In the genomic region with DNA sequence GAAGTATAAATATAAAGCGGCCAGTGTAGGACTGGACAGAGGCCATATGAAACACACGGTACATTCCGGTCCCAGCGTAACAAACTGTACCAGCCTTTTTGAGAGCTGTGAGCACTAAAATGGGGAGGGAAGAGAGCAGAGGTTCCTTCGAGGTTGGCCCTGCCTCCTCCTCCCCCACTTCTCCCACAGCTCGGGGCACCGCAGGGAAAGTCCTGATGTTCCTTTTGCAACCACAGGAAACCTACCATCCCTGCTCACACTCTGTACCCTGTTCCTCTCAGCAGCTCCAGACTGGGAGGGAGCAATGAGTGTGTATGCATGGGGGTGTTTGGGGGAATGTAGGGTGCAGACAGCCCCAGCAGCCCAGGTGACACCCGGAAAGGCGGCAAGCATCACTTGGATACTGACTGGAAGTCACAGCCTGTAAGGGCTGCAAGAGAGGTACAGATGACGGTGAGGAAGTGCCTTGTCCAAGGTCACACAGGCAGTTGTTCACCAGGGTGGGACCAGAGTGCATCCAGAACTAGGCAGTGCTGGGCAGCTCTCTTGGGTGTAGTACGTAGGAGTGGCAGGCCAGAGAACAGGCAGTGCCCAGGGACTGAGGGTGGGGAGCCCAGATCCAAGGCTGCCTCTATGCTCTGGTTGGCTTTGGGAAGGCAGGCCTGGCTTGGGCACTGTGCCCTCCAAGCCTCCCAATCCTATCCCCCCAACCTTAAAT, we compare ENCODE assay signal across 8 cellular contexts. TPM values are rescaled to one million over a fixed set of nuclear protein-coding genes. Genes with fewer than 3 reads are reported as not detected.
A peak's percentile ranks its signal among the peaks of the same experiment; 100 is the strongest.
DNase-seq lines count a peak whose midpoint lies in the region; ATAC-seq and TF ChIP-seq lines count a peak whose summit lies in the region.

No MANE protein-coding gene starts in this region.

- in situ Hi-C loops in G401 (cut with HindIII; ENCODE audit: low sequenced_read_pairs) = no loop called here

- CTCF ChIA-PET in Calu3 (lab: Charles Lee) = interaction anchor here (0.5 to 0.7 kb wide), 2 partner anchors 48 to 352 kb away, joined by 3 to 4 read pairs; no protein-coding TSS in a partner anchor

- H3K4me3 Mint-ChIP-seq in T-helper 17 cell (peak overlapping the region; percentile 91), Calu3 (ENCODE audit: low read depth, unreplicated experiment) (no peak overlapping the region)

- BruUV-seq in Calu3 (replicated peaks; lab: Mats Ljungman, UMichigan) = no TSS peak

- H3K4me1 Mint-ChIP-seq in T-helper 17 cell (peaks cover 68% of the 10 kb centered on the region), Calu3 (ENCODE audit: low read depth, unreplicated experiment) (peaks cover 55% of the 10 kb centered on the region)

- no peaks in the 10 kb centered on the region for H3K9me3 ChIP-seq in T-helper 17 cell (ENCODE audit: control insufficient read depth, low read length, poor library complexity, severe bottlenecking)

- H3K9me3 Mint-ChIP-seq in Calu3 (ENCODE audit: low read depth, unreplicated experiment) = no peaks in the 10 kb centered on the region

- H3K4me3 ChIP-seq in foreskin fibroblast (ENCODE audit: low read depth in 1 of 2, low read length in 2 of 2) = no peak overlapping the region

- H3K27me3 Mint-ChIP-seq in T-helper 17 cell (no peaks in the 10 kb centered on the region), Calu3 (ENCODE audit: unreplicated experiment) (no peaks in the 10 kb centered on the region)

- H3K27ac Mint-ChIP-seq in T-helper 17 cell (peak overlapping the region; percentile 98), Calu3 (ENCODE audit: unreplicated experiment) (no peak overlapping the region)

- intact Hi-C loops in posterior cingulate gyrus (cut with DNase I) (loop anchor here (2.0 kb wide), 1 partner anchor 37 kb away; the partner anchor contains the start of gene FKBP5), Calu3 (cut with micrococcal nuclease; ENCODE audit: unreplicated experiment) (no loop called here)

- H3K36me3 Mint-ChIP-seq in T-helper 17 cell (ENCODE audit: low read depth) = peaks cover 3% of the 10 kb centered on the region
- peaks cover 12% of the 10 kb centered on the region for H3K36me3 Mint-ChIP-seq in Calu3 (ENCODE audit: insufficient read depth, unreplicated experiment)

- ATAC-seq in T-helper 17 cell (no peak), HG03280 (IDR thresholded peaks at IDR 0.05; ENCODE audit: unreplicated experiment) (no peak)

- peak; percentile 48 for DNase-seq in COLO668 (lab: John Stamatoyannopoulos, UW; ENCODE audit: unreplicated experiment)
- no peak for DNase-seq in T-helper 17 cell
- DNase-seq in foreskin fibroblast = peak; percentile 85 to 88
- DNase-seq in posterior cingulate gyrus = peak; percentile 21 to 92 (median 54)
- no peak for DNase-seq in NCI-H345 (lab: John Stamatoyannopoulos, UW)
- no peak for DNase-seq in G401 (ENCODE audit: low spot score)
- DNase-seq in Calu3 = no peak

- TF ChIP-seq CTCF in foreskin fibroblast (IDR thresholded peaks at IDR 0.05; ENCODE audit: low read depth, low read length) (no peak), Calu3 (IDR thresholded peaks at IDR 0.05; ENCODE audit: unreplicated experiment) (no peak)

RNA-seq across cellular contexts. Expression of gene ARMC12, which starts 11.0 kb away (rescaled TPM):
- total RNA-seq in T-helper 17 cell (1 to 10 TPM in 1 of 2 donors, under 1 TPM in 1; 0.78 to 1.2 TPM), Calu3 (2022) (not detected in 2 replicates)
- 0.68 TPM in 1 of 2 replicates, not detected in the other for total RNA-seq in G401 (2014; rRNA removed; shearing (Covaris generic))

RNA-seq across cellular contexts. Expression of gene FKBP5, which starts 37.2 kb away (rescaled TPM):
- total RNA-seq in T-helper 17 cell (10 to 100 TPM; 53.3 to 60.8 TPM), Calu3 (2022) (14.3 and 15.1 TPM in 2 replicates)
- 29.4 and 33.5 TPM in 2 replicates for total RNA-seq in G401 (2014; rRNA removed; shearing (Covaris generic))

RNA-seq across cellular contexts. Expression of gene CLPSL2, which starts 50.5 kb away (rescaled TPM):
- total RNA-seq in T-helper 17 cell = not detected
- total RNA-seq in G401 (2014; rRNA removed; shearing (Covaris generic)) = not detected in 2 replicates
- total RNA-seq in Calu3 (2022) = not detected in 2 replicates

RNA-seq across cellular contexts. Expression of gene CLPSL1, which starts 54.9 kb away (rescaled TPM):
- total RNA-seq in T-helper 17 cell = not detected
- not detected in 2 replicates for total RNA-seq in G401 (2014; rRNA removed; shearing (Covaris generic))
- not detected in 2 replicates for total RNA-seq in Calu3 (2022)

Comparison
In these comparisons a context has a peak if more than half of its experiments do, and no peak if none do; other contexts are left out.
1. DNase-seq: peak in COLO668 (single experiment), foreskin fibroblast (2 of 2) and posterior cingulate gyrus (10 of 10); none in T-helper 17 cell (0 of 3), NCI-H345 (single experiment), G401 (single experiment) and Calu3 (single experiment).